Comparison of ENCODE assay signal across 14 cellular contexts in the genomic region with DNA sequence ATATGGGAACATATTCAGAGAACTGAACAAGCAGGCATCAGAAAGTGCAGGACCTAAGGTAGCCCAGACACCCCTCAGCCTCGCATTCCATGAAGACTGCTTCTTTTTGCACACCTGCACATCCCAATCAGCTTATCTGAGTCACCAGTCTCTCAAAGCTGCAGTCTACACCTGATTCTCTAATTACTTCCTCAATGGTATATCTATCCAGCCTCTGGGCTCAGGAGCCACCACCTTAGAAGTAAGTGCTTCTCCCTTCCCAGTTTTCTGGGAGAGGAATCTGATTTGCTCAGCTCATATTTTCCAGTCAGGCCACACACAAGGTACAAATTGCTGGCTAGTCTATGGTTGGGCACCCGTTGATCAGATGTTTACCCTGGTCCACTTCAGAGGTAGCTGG. TPM values are rescaled to one million over a fixed set of nuclear protein-coding genes. Genes with fewer than 3 reads are reported as not detected.
A peak's percentile ranks its signal among the peaks of the same experiment; 100 is the strongest.
DNase-seq lines count a peak whose midpoint lies in the region; ATAC-seq and TF ChIP-seq lines count a peak whose summit lies in the region.
"Had no signal": no experiment of that assay in that cellular context is flagged by ENCODE, and none has a peak within 500 bp of the region (broad histone marks: within the 10 kb centered on the region; RNA-seq: fewer than 3 reads in every experiment).

No MANE protein-coding gene starts in this region.

- no peak for TF ChIP-seq POLR2A in ovary (IDR thresholded peaks at IDR 0.05)

- intact Hi-C loops in left colon (cut with DNase I, micrococcal nuclease), result no loop called here
- intact Hi-C loops in ovary (cut with DNase I), result no loop called here

- peak overlapping the region; percentile 12 for H3K27ac Mint-ChIP-seq in activated T-cell treated with anti-CD3 and anti-CD28 coated beads, Interleukin-2, amount 50 U/mL, for 72 hours
- H3K27ac Mint-ChIP-seq in central memory CD8-positive, alpha-beta T cell (ENCODE audit: low read depth), result peak overlapping the region; percentile 5
- H3K27ac Mint-ChIP-seq: HFFc6 had no signal

- no peaks in the 10 kb centered on the region for H3K9me3 ChIP-seq in ovary
- H3K9me3 ChIP-seq: BLaER1 had no signal

- TF ChIP-seq CTCF in ovary (IDR thresholded peaks at IDR 0.05), result no peak

- no peak overlapping the region for H3K4me3 Mint-ChIP-seq in activated T-cell treated with anti-CD3 and anti-CD28 coated beads, Interleukin-2, amount 50 U/mL, for 72 hours
- no peak overlapping the region for H3K4me3 Mint-ChIP-seq in central memory CD8-positive, alpha-beta T cell
- H3K4me3 Mint-ChIP-seq: HFFc6 had no signal

- DNase-seq in activated T-cell treated with anti-CD3 and anti-CD28 coated beads, Interleukin-2, amount 50 U/mL, for 72 hours, result no peak
- DNase-seq in activated T-cell treated with anti-CD3 and anti-CD28 coated beads, Interleukin-2, amount 50 U/mL, for 48 hours, result no peak
- DNase-seq in central memory CD8-positive, alpha-beta T cell (ENCODE audit: low spot score in 2 of 2), result no peak
- DNase-seq in left colon (no peak), ovary (no peak), substantia nigra (lab: John Stamatoyannopoulos, UW) (no peak), HUDEP-2 (lab: John Stamatoyannopoulos, UW; ENCODE audit: unreplicated experiment in 76 of 76) (no peak)
- DNase-seq: 8988T, AML-193, DND-41, GDM1, HCEC 1CT, HFFc6 had no signal

- H3K27ac ChIP-seq in ovary (no peak overlapping the region), substantia nigra (ENCODE audit: low read depth, low read length, poor library complexity, severe bottlenecking) (no peak overlapping the region)
- H3K27ac ChIP-seq: BLaER1 had no signal

- no peaks in the 10 kb centered on the region for H3K27me3 Mint-ChIP-seq in activated T-cell treated with anti-CD3 and anti-CD28 coated beads, Interleukin-2, amount 50 U/mL, for 72 hours (ENCODE audit: low read depth)
- H3K27me3 Mint-ChIP-seq in central memory CD8-positive, alpha-beta T cell, result no peaks in the 10 kb centered on the region

- no peak overlapping the region for H3K4me3 ChIP-seq in ovary
- H3K4me3 ChIP-seq: BLaER1 had no signal

- no peak for ATAC-seq in activated T-cell treated with anti-CD3 and anti-CD28 coated beads, Interleukin-2, amount 50 U/mL, for 72 hours (replicated peaks in 1 of 2)
- no peak for ATAC-seq in central memory CD8-positive, alpha-beta T cell (replicated peaks; ENCODE audit: extremely low read depth, poor library complexity, severe bottlenecking)
- ATAC-seq in left colon, result peak; percentile 30

- TF ChIP-seq EP300 in ovary (IDR thresholded peaks at IDR 0.05), result no peak

- no peaks in the 10 kb centered on the region for H3K36me3 Mint-ChIP-seq in activated T-cell treated with anti-CD3 and anti-CD28 coated beads, Interleukin-2, amount 50 U/mL, for 72 hours (ENCODE audit: insufficient read depth in 2 of 2)
- peaks cover 58% of the 10 kb centered on the region for H3K36me3 Mint-ChIP-seq in central memory CD8-positive, alpha-beta T cell (ENCODE audit: insufficient read depth)

- H3K4me1 ChIP-seq in ovary (ENCODE audit: insufficient read depth), result no peaks in the 10 kb centered on the region
- H3K4me1 ChIP-seq: BLaER1 had no signal

- H3K9me3 Mint-ChIP-seq in activated T-cell treated with anti-CD3 and anti-CD28 coated beads, Interleukin-2, amount 50 U/mL, for 72 hours, result no peaks in the 10 kb centered on the region
- no peaks in the 10 kb centered on the region for H3K9me3 Mint-ChIP-seq in central memory CD8-positive, alpha-beta T cell
- H3K9me3 Mint-ChIP-seq: HFFc6 had no signal

- no peaks in the 10 kb centered on the region for H3K27me3 ChIP-seq in ovary
- H3K27me3 ChIP-seq: BLaER1 had no signal

- WGBS in ovary, 3 donors, result 92 to 93% (median 92%) methylated on average over 2 of the region's 2 CpGs

- H3K4me1 Mint-ChIP-seq in activated T-cell treated with anti-CD3 and anti-CD28 coated beads, Interleukin-2, amount 50 U/mL, for 72 hours (ENCODE audit: low read depth), result peaks cover 10% of the 10 kb centered on the region
- peaks cover 64% of the 10 kb centered on the region for H3K4me1 Mint-ChIP-seq in central memory CD8-positive, alpha-beta T cell

- no peaks in the 10 kb centered on the region for H3K36me3 ChIP-seq in ovary
- H3K36me3 ChIP-seq: BLaER1 had no signal

RNA-seq across cellular contexts. Expression of gene TC2N, which starts 21.7 kb away (rescaled TPM):
- 10 to 100 TPM; 38.1 to 55.4 TPM for total RNA-seq in activated T-cell treated with anti-CD3 and anti-CD28 coated beads, Interleukin-2, amount 50 U/mL, for 72 hours
- total RNA-seq in left colon (10 to 100 TPM; 65.2 to 97.2 TPM), ovary (10 to 100 TPM in 4 of 7 donors, 1 to 10 TPM in 3; 2.2 to 81.7 (median 14.7) TPM)
- polyA plus RNA-seq in ovary, result 10 to 100 TPM in 1 of 2 donors, 1 to 10 TPM in 1; 5.4 to 12.4 TPM
